ENCODE assay signal across 11 cellular contexts in genomic region chr15:58547628-58548307, GRCh38.
DNase-seq lines count a peak whose midpoint lies in the region; ATAC-seq and TF ChIP-seq lines count a peak whose summit lies in the region.
"Had no signal": no experiment of that assay in that cellular context is flagged by ENCODE, and none has a peak within 500 bp of the region (broad histone marks: within the 10 kb centered on the region; RNA-seq: fewer than 3 reads in every experiment).

No MANE protein-coding gene starts in this region.

- no peaks in the 10 kb centered on the region for H3K27me3 ChIP-seq in IMR-90 (ENCODE audit: control insufficient read depth, insufficient read depth, low read length)
- no peaks in the 10 kb centered on the region for H3K27me3 ChIP-seq in brain microvascular endothelial cell (replicated peaks)

- H4K5ac ChIP-seq in IMR-90 (ENCODE audit: low read depth, low read length), result peak overlapping the region; percentile 24

- H3K4me1 Mint-ChIP-seq in Calu3 (ENCODE audit: low read depth, unreplicated experiment), result peaks cover 43% of the 10 kb centered on the region

- H4K8ac ChIP-seq in IMR-90 (ENCODE audit: low read depth in 2 of 2, low read length in 2 of 2), result peak overlapping the region; percentile 1 to 60; a peak in 2 of 4 replicates

- H2BK120ac ChIP-seq in IMR-90 (ENCODE audit: low read depth, low read length), result peak overlapping the region; percentile 93

- no peak overlapping the region for H3K4me3 ChIP-seq in IMR-90 (ENCODE audit: insufficient read depth, low read depth, low read length)
- H3K4me3 ChIP-seq in brain microvascular endothelial cell (ENCODE audit: low read depth, low read length), result no peak overlapping the region

- H3K4ac ChIP-seq in IMR-90 (ENCODE audit: low read depth, low read length), result peak overlapping the region; percentile 96

- peaks cover 10% of the 10 kb centered on the region for H3K36me3 Mint-ChIP-seq in Calu3 (ENCODE audit: insufficient read depth, unreplicated experiment)
- H3K36me3 Mint-ChIP-seq: naive B cell had no signal

- peak overlapping the region; percentile 67; the same call in 2 of the 3 replicates for H2BK15ac ChIP-seq in IMR-90 (ENCODE audit: low read depth, low read length)

- TF ChIP-seq POLR2A in IMR-90 (IDR thresholded peaks at IDR 0.05; ENCODE audit: low read depth, low read length), result no peak

- H2AK5ac ChIP-seq in IMR-90 (ENCODE audit: low read depth, low read length), result peak overlapping the region; percentile 93

- no peak for DNase-seq in Calu3
- no peak for DNase-seq in IMR-90
- DNase-seq in brain microvascular endothelial cell, result no peak
- peak; percentile 46 for DNase-seq in sciatic nerve (ENCODE audit: low spot score)
- no peak for DNase-seq in activated CD4-positive, CD25-positive, alpha-beta regulatory T cell (lab: John Stamatoyannopoulos, UW)
- no peak for DNase-seq in NCI-H345 (lab: John Stamatoyannopoulos, UW)
- DNase-seq: activated effector memory CD4-positive, alpha-beta T cell treated with Interleukin-2 at 50 U/mL for 16 hours; DMS79 treated with DMSO at 0.1 percent for 48 hours; naive B cell had no signal

- peak overlapping the region; percentile 37 for H2BK5ac ChIP-seq in IMR-90 (ENCODE audit: low read depth, low read length, poor library complexity, severe bottlenecking)

- BruUV-seq in Calu3 (replicated peaks; lab: Mats Ljungman, UMichigan) (no TSS peak), IMR-90 (replicated peaks; lab: Mats Ljungman, UMichigan) (no TSS peak)

- dilution Hi-C loops in IMR-90 (cut with HindIII; ENCODE audit: low sequenced_read_pairs, unreplicated experiment), result no loop called here

- 96% methylated on average over 3 of the region's 9 CpGs; no CpG with 5 or more reads in 1 of the 2 experiments for WGBS in IMR-90 (ENCODE audit: extremely low coverage in 2 of 2, insufficient read length in 1 of 2), 2 experiments

- peak overlapping the region; percentile 67 for H3K23ac ChIP-seq in IMR-90 (ENCODE audit: low read depth, low read length)

- H2BK20ac ChIP-seq in IMR-90 (ENCODE audit: low read depth, low read length), result peak overlapping the region; percentile 50

- H3K14ac ChIP-seq in IMR-90 (replicated peaks; ENCODE audit: low read depth, low read length), result peak overlapping the region; percentile 65

- peak overlapping the region; percentile 29 for H3K4me3 Mint-ChIP-seq in Calu3 (ENCODE audit: low read depth, unreplicated experiment)
- H3K4me3 Mint-ChIP-seq: naive B cell had no signal

- TF ChIP-seq RAD21 in IMR-90 (IDR thresholded peaks at IDR 0.05; ENCODE audit: low read length), result no peak

- no peak overlapping the region for H2AK9ac ChIP-seq in IMR-90 (replicated peaks; ENCODE audit: low read depth, low read length, poor library complexity)

- H3K18ac ChIP-seq in IMR-90 (ENCODE audit: low read depth, low read length), result peak overlapping the region; percentile 84

- H3K36me3 ChIP-seq in IMR-90 (ENCODE audit: control insufficient read depth, insufficient read depth, low read length) (no peaks in the 10 kb centered on the region), brain microvascular endothelial cell (replicated peaks) (no peaks in the 10 kb centered on the region)

- ATAC-seq in IMR-90 (ENCODE audit: low read depth), result no peak
- ATAC-seq in sciatic nerve, result no peak
- no peak for ATAC-seq in GM19328 (IDR thresholded peaks at IDR 0.05; ENCODE audit: unreplicated experiment)

- TF ChIP-seq CTCF in Calu3 (IDR thresholded peaks at IDR 0.05; ENCODE audit: unreplicated experiment) (no peak), IMR-90 (conservative IDR thresholded peaks at IDR 0.05; ENCODE audit: low read depth, low read length) (no peak), brain microvascular endothelial cell (IDR thresholded peaks at IDR 0.05; ENCODE audit: low read depth, low read length, missing control alignments) (no peak)

- H3K9me3 ChIP-seq in IMR-90 (ENCODE audit: control insufficient read depth, insufficient read depth, low read length), result no peaks in the 10 kb centered on the region

- H3K27me3 Mint-ChIP-seq in Calu3 (ENCODE audit: unreplicated experiment), result no peaks in the 10 kb centered on the region

- H3K9me1 ChIP-seq in IMR-90 (ENCODE audit: insufficient read depth, low read length), result peaks cover 33% of the 10 kb centered on the region

- intact Hi-C loops in Calu3 (cut with micrococcal nuclease; ENCODE audit: unreplicated experiment) (loop anchor here (5.0 kb wide), 1 partner anchor 75 kb away; no protein-coding TSS in a partner anchor), IMR-90 (cut with micrococcal nuclease) (loop anchor here (5.0 kb wide), 1 partner anchor 75 kb away; no protein-coding TSS in a partner anchor), sciatic nerve (cut with DNase I) (no loop called here)

- H4K20me1 ChIP-seq in IMR-90 (ENCODE audit: insufficient read depth, low read length), result no peaks in the 10 kb centered on the region

- peak overlapping the region; percentile 69 for H3K27ac Mint-ChIP-seq in Calu3 (ENCODE audit: unreplicated experiment)
- H3K27ac Mint-ChIP-seq: naive B cell had no signal

- peaks cover 42% of the 10 kb centered on the region for H3K4me1 ChIP-seq in IMR-90 (ENCODE audit: control insufficient read depth, insufficient read depth, low read length)

- POLR2A ChIA-PET in IMR-90 (lab: Charles Lee; ENCODE audit: unreplicated experiment), result interaction anchor here (0.5 kb wide), 1 partner anchor 313 kb away, joined by 6 read pairs; no protein-coding TSS in a partner anchor

- no peak overlapping the region for H3K4me2 ChIP-seq in IMR-90 (ENCODE audit: low read depth, low read length)

- peak overlapping the region; percentile 91 for H4K91ac ChIP-seq in IMR-90 (ENCODE audit: insufficient read depth, low read depth, low read length)

- no peak overlapping the region for H3K9ac ChIP-seq in IMR-90 (ENCODE audit: low read depth, low read length)

- in situ Hi-C loops in IMR-90 (cut with MboI; ENCODE audit: low sequenced_read_pairs), result no loop called here
- in situ Hi-C loops in brain microvascular endothelial cell (cut with HindIII; ENCODE audit: low pct_ligation_motif_present, low sequenced_read_pairs), result no loop called here

- CTCF ChIA-PET in Calu3 (lab: Charles Lee) (interaction anchor here (0.8 to 1.3 kb wide), 8 partner anchors 9 to 278 kb away, joined by 3 to 6 read pairs (median 4); no protein-coding TSS in a partner anchor), IMR-90 (lab: Yijun Ruan, JAX) (interaction anchor here (1.0 kb wide), 1 partner anchor 320 kb away, joined by 3 read pairs; no protein-coding TSS in a partner anchor)

- H3K79me1 ChIP-seq in IMR-90 (ENCODE audit: low read depth in 1 of 2, low read length in 2 of 2), result no peaks in the 10 kb centered on the region

- peak overlapping the region; percentile 47 for H2AFZ ChIP-seq in IMR-90 (replicated peaks; ENCODE audit: low read length, poor library complexity)

- no peak overlapping the region for H3K56ac ChIP-seq in IMR-90 (ENCODE audit: extremely low read depth, insufficient read depth, low read length)

- peak overlapping the region; percentile 62 for H3K27ac ChIP-seq in IMR-90 (ENCODE audit: insufficient read depth, low read length)
- peak overlapping the region; percentile 84 for H3K27ac ChIP-seq in brain microvascular endothelial cell
- H3K27ac ChIP-seq: C4-2B had no signal

- H3K9me3 Mint-ChIP-seq in Calu3 (ENCODE audit: low read depth, unreplicated experiment), result no peaks in the 10 kb centered on the region
- H3K9me3 Mint-ChIP-seq: naive B cell had no signal

TF ChIP-seq in IMR-90, 13 proteins besides CTCF, POLR2A, EP300 and RAD21:
- TF ChIP-seq USF2 (IDR thresholded peaks at IDR 0.05; ENCODE audit: low read depth, low read length), result no peak
- no peak for TF ChIP-seq CEBPB (IDR thresholded peaks at IDR 0.05; ENCODE audit: low read depth, low read length)
- TF ChIP-seq MAFK (IDR thresholded peaks at IDR 0.05; ENCODE audit: low read depth, low read length), result no peak
- TF ChIP-seq ELK1 (IDR thresholded peaks at IDR 0.05; ENCODE audit: borderline replicate concordance, low read depth, low read length), result no peak
- TF ChIP-seq MXI1 (IDR thresholded peaks at IDR 0.05; ENCODE audit: borderline replicate concordance, low read depth, low read length), result no peak
- TF ChIP-seq BHLHE40 (IDR thresholded peaks at IDR 0.05; ENCODE audit: low read depth, low read length), result no peak
- TF ChIP-seq CHD1 (IDR thresholded peaks at IDR 0.05; ENCODE audit: low read depth, low read length), result no peak
- no peak for TF ChIP-seq FOS (IDR thresholded peaks at IDR 0.05; ENCODE audit: low read depth, low read length)
- TF ChIP-seq RFX5 (IDR thresholded peaks at IDR 0.05; ENCODE audit: low read depth, low read length), result no peak
- TF ChIP-seq RCOR1 (IDR thresholded peaks at IDR 0.05; ENCODE audit: insufficient replicate concordance, low read length), result no peak
- TF ChIP-seq MAZ (IDR thresholded peaks at IDR 0.05; ENCODE audit: borderline replicate concordance, low read depth, low read length), result no peak
- TF ChIP-seq NFE2L2 (IDR thresholded peaks at IDR 0.05; ENCODE audit: low read depth, low read length), result no peak
- no peak for TF ChIP-seq SMC3 (IDR thresholded peaks at IDR 0.05; ENCODE audit: low read depth, low read length)
